1 cellular context compared by ENCODE assay signal in genomic region chr3:139421034-139421433, GRCh38.
TF ChIP-seq lines count a peak whose summit lies in the region.

No MANE protein-coding gene starts in this region.

TF ChIP-seq in HepG2, 621 proteins besides CTCF, POLR2A, EP300 and RAD21:
- peak in 1 of 2 experiments; percentile 15; a peak in 1 of 4 replicates for TF ChIP-seq MAFK (conservative IDR thresholded peaks at IDR 0.05 in 1 of 2, IDR thresholded peaks at IDR 0.05 in 1 of 2; ENCODE audit: low read length in 2 of 2)
- no peak for TF ChIP-seq XRCC5 (optimal IDR thresholded peaks at IDR 0.05; ENCODE audit: low read length)
- no peak for TF ChIP-seq RXRB (CRISPR knock-in tag; IDR thresholded peaks at IDR 0.05; ENCODE audit: borderline replicate concordance)
- TF ChIP-seq KLF12 (CRISPR knock-in tag; IDR thresholded peaks at IDR 0.05; ENCODE audit: borderline replicate concordance), result no peak
- no peak for TF ChIP-seq ZSCAN31 (CRISPR knock-in tag; IDR thresholded peaks at IDR 0.05; ENCODE audit: low read depth)
- no peak for TF ChIP-seq THAP11 (CRISPR knock-in tag; IDR thresholded peaks at IDR 0.05)
TF ChIP-seq in HepG2: peak in this region for 1.
